27 cellular contexts compared by ENCODE assay signal in genomic region chr20:53133628-53134027, GRCh38.
"Had no signal": no experiment of that assay in that cellular context is flagged by ENCODE, and none has a peak within 500 bp of the region (broad histone marks: within the 10 kb centered on the region; RNA-seq: fewer than 3 reads in every experiment).

No MANE protein-coding gene starts in this region.

- H3K27me3 Mint-ChIP-seq: stimulated activated memory B cell treated with anti-CD40 and anti-IgM and Interleukin-4, amounts not matched to agents 10 μg/mL and 1 μg/mL and 100 μg/mL, for 72 hours had no signal

- ATAC-seq: stimulated activated memory B cell treated with anti-CD40 and anti-IgM and Interleukin-4, amounts not matched to agents 10 μg/mL and 1 μg/mL and 100 μg/mL, for 72 hours; stimulated activated naive B cell treated with anti-CD40 and anti-IgM and Interleukin-4, amounts not matched to agents 10 μg/mL and 1 μg/mL and 100 μg/mL, for 72 hours; stimulated activated naive CD8-positive, alpha-beta T cell treated with anti-CD3 and anti-CD28 coated beads, Interleukin-15, amount 100 ng/mL, for 72 hours; stimulated activated naive CD8-positive, alpha-beta T cell treated with anti-CD3 and anti-CD28 coated beads, Interleukin-15, Interleukin-2, amounts not matched to agents 100 U/mL and 50 U/mL, for 24 hours; upper lobe of right lung had no signal

- H3K4me1 Mint-ChIP-seq: stimulated activated memory B cell treated with anti-CD40 and anti-IgM and Interleukin-4, amounts not matched to agents 10 μg/mL and 1 μg/mL and 100 μg/mL, for 72 hours; stimulated activated naive B cell treated with anti-CD40 and anti-IgM and Interleukin-4, amounts not matched to agents 10 μg/mL and 1 μg/mL and 100 μg/mL, for 72 hours had no signal

- H3K4me3 ChIP-seq: stomach, suprapubic skin, thoracic aorta, thyroid gland, tibial artery, tibial nerve, transverse colon, upper lobe of left lung, upper lobe of right lung, uterus, vagina had no signal

- H3K27ac Mint-ChIP-seq: stimulated activated memory B cell treated with anti-CD40 and anti-IgM and Interleukin-4, amounts not matched to agents 10 μg/mL and 1 μg/mL and 100 μg/mL, for 72 hours; stimulated activated naive B cell treated with anti-CD40 and anti-IgM and Interleukin-4, amounts not matched to agents 10 μg/mL and 1 μg/mL and 100 μg/mL, for 72 hours; stimulated activated naive CD8-positive, alpha-beta T cell treated with anti-CD3 and anti-CD28 coated beads, Interleukin-15, amount 100 ng/mL, for 72 hours; stimulated activated naive CD8-positive, alpha-beta T cell treated with anti-CD3 and anti-CD28 coated beads, Interleukin-15, Interleukin-2, amounts not matched to agents 100 ng/mL and 50 ng/mL, for 24 hours; type B pancreatic cell had no signal

- H3K36me3 ChIP-seq: stomach, suprapubic skin, thoracic aorta, thyroid gland, tibial artery, tibial nerve, transverse colon, upper lobe of left lung, upper lobe of right lung, uterus, vagina had no signal

- H3K36me3 Mint-ChIP-seq: stimulated activated memory B cell treated with anti-CD40 and anti-IgM and Interleukin-4, amounts not matched to agents 10 μg/mL and 1 μg/mL and 100 μg/mL, for 72 hours; stimulated activated naive B cell treated with anti-CD40 and anti-IgM and Interleukin-4, amounts not matched to agents 10 μg/mL and 1 μg/mL and 100 μg/mL, for 72 hours had no signal

- H3K9me3 Mint-ChIP-seq: stimulated activated memory B cell treated with anti-CD40 and anti-IgM and Interleukin-4, amounts not matched to agents 10 μg/mL and 1 μg/mL and 100 μg/mL, for 72 hours; stimulated activated naive B cell treated with anti-CD40 and anti-IgM and Interleukin-4, amounts not matched to agents 10 μg/mL and 1 μg/mL and 100 μg/mL, for 72 hours; stimulated activated naive CD8-positive, alpha-beta T cell treated with anti-CD3 and anti-CD28 coated beads, Interleukin-15, amount 100 ng/mL, for 72 hours; stimulated activated naive CD8-positive, alpha-beta T cell treated with anti-CD3 and anti-CD28 coated beads, Interleukin-15, Interleukin-2, amounts not matched to agents 100 ng/mL and 50 ng/mL, for 24 hours had no signal

- H3K4me3 Mint-ChIP-seq: stimulated activated memory B cell treated with anti-CD40 and anti-IgM and Interleukin-4, amounts not matched to agents 10 μg/mL and 1 μg/mL and 100 μg/mL, for 72 hours; stimulated activated naive B cell treated with anti-CD40 and anti-IgM and Interleukin-4, amounts not matched to agents 10 μg/mL and 1 μg/mL and 100 μg/mL, for 72 hours; stimulated activated naive CD8-positive, alpha-beta T cell treated with anti-CD3 and anti-CD28 coated beads, Interleukin-15, amount 100 ng/mL, for 72 hours; stimulated activated naive CD8-positive, alpha-beta T cell treated with anti-CD3 and anti-CD28 coated beads, Interleukin-15, Interleukin-2, amounts not matched to agents 100 ng/mL and 50 ng/mL, for 24 hours; type B pancreatic cell had no signal

- H3K27ac ChIP-seq: stomach, suprapubic skin, thoracic aorta, thyroid gland, tibial artery, transverse colon, upper lobe of left lung, upper lobe of right lung, uterus, vagina had no signal

- H3K27me3 ChIP-seq: stomach, suprapubic skin, thyroid gland, tibial artery, tibial nerve, transverse colon, upper lobe of left lung, upper lobe of right lung, uterus, vagina had no signal

- H3K4me1 ChIP-seq: stomach, suprapubic skin, thyroid gland, tibial artery, transverse colon, upper lobe of left lung, upper lobe of right lung, uterus, vagina had no signal

- H3K9me3 ChIP-seq: stomach, suprapubic skin, thoracic aorta, thyroid gland, tibial artery, tibial nerve, transverse colon, upper lobe of left lung, upper lobe of right lung, uterus, vagina had no signal

- DNase-seq: stimulated activated CD4-positive, alpha-beta T cell treated with anti-CD3 and anti-CD28 coated beads, Interleukin-2, amount 100 ng/mL, for 24 hours; stimulated activated CD4-positive, alpha-beta T cell treated with anti-CD3 and anti-CD28 coated beads, Interleukin-2, amount 100 ng/mL, for 48 hours; stimulated activated CD4-positive, alpha-beta T cell treated with anti-CD3 and anti-CD28 coated beads, Interleukin-4, amount 100 ng/mL, for 1 hour; stimulated activated CD4-positive, alpha-beta T cell treated with anti-CD3 and anti-CD28 coated beads, Interleukin-4, amount 100 ng/mL, for 24 hours; stimulated activated CD4-positive, alpha-beta T cell treated with anti-CD3 and anti-CD28 coated beads, Interleukin-4, amount 100 ng/mL, for 4 hours; stimulated activated CD8-positive, alpha-beta memory T cell treated with anti-CD3 and anti-CD28 coated beads, Interleukin-4, amount 100 ng/mL, for 48 hours; stimulated activated naive B cell treated with anti-CD40 and anti-IgM and Interleukin-4, amounts not matched to agents 10 μg/mL and 1 μg/mL and 100 μg/mL, for 72 hours; stimulated activated naive CD4-positive, alpha-beta T cell; stimulated activated naive CD4-positive, alpha-beta T cell treated with Interleukin-2 at 50 U/mL for 16 hours; stimulated activated naive CD8-positive, alpha-beta T cell treated with anti-CD3 and anti-CD28 coated beads, Interleukin-15, amount 100 ng/mL, for 72 hours; stimulated activated naive CD8-positive, alpha-beta T cell treated with anti-CD3 and anti-CD28 coated beads, Interleukin-15, Interleukin-2, amounts not matched to agents 100 U/mL and 50 U/mL, for 24 hours; stomach; substantia nigra; thyroid gland; tibial artery; transverse colon; trophoblast cell; upper lobe of left lung; upper lobe of right lung; uterus had no signal
